11 cellular contexts compared by ENCODE assay signal in genomic region chr10:100637785-100638184, GRCh38.
DNase-seq lines count a peak whose midpoint lies in the region; ATAC-seq, FAIRE-seq and TF ChIP-seq lines count a peak whose summit lies in the region.
"Had no signal": no experiment of that assay in that cellular context is flagged by ENCODE, and none has a peak within 500 bp of the region (broad histone marks: within the 10 kb centered on the region; RNA-seq: fewer than 3 reads in every experiment).

No MANE protein-coding gene starts in this region.

- H3K27me3 ChIP-seq in BLaER1, result no peaks in the 10 kb centered on the region
- no peaks in the 10 kb centered on the region for H3K27me3 ChIP-seq in SU-DHL-6 (ENCODE audit: low read length)

- no peaks in the 10 kb centered on the region for H3K79me2 ChIP-seq in SU-DHL-6 (ENCODE audit: insufficient read depth, low read length)

- no peak for FAIRE-seq in kidney (lab: Jason Lieb, UNC)

- H3K4me2 ChIP-seq in BLaER1 (peak overlapping the region; percentile 54), SU-DHL-6 (ENCODE audit: low read depth, low read length, poor library complexity, severe bottlenecking) (no peak overlapping the region)

- H3K9me2 ChIP-seq in SU-DHL-6 (replicated peaks; ENCODE audit: insufficient read depth, low read length), result no peaks in the 10 kb centered on the region

- TF ChIP-seq CTCF in SU-DHL-6 (IDR thresholded peaks at IDR 0.05; ENCODE audit: insufficient read depth, low read length, poor library complexity, severe bottlenecking) (peak; percentile 24), kidney (IDR thresholded peaks at IDR 0.05; ENCODE audit: borderline replicate concordance, extremely low read depth, insufficient read depth) (peak; percentile 9)

- peak; percentile 34 for DNase-seq in H4 (ENCODE audit: low spot score)
- DNase-seq in kidney, result no peak
- no peak for DNase-seq in T-helper 9 cell
- DNase-seq: activated T-cell treated with anti-CD3 and anti-CD28 coated beads, Interleukin-2, amount 50 U/mL, for 4 hours; NCI-H146; stimulated activated CD4-positive, alpha-beta T cell treated with anti-CD3 and anti-CD28 coated beads, Interleukin-4, amount 100 ng/mL, for 24 hours had no signal

- H3F3A ChIP-seq in SU-DHL-6 (ENCODE audit: insufficient read depth), result no peaks in the 10 kb centered on the region

- intact Hi-C loops in kidney (cut with DNase I), result no loop called here

- H3K9me3 ChIP-seq in BLaER1 (no peaks in the 10 kb centered on the region), SU-DHL-6 (ENCODE audit: insufficient read depth, low read length) (no peaks in the 10 kb centered on the region), kidney (ENCODE audit: control insufficient read depth in 1 of 2, low read length in 2 of 2) (no peaks in the 10 kb centered on the region)

- ATAC-seq in GM19395 (IDR thresholded peaks at IDR 0.05; ENCODE audit: unreplicated experiment), result no peak
- ATAC-seq in HG02852 (IDR thresholded peaks at IDR 0.05; ENCODE audit: unreplicated experiment), result no peak
- no peak for ATAC-seq in GM18520 (IDR thresholded peaks at IDR 0.05; ENCODE audit: unreplicated experiment)

- H3K36me3 ChIP-seq in BLaER1 (no peaks in the 10 kb centered on the region), SU-DHL-6 (ENCODE audit: low read length) (no peaks in the 10 kb centered on the region), kidney (ENCODE audit: control insufficient read depth in 1 of 2, insufficient read depth in 2 of 2, low read length in 2 of 2) (no peaks in the 10 kb centered on the region)

- no peak overlapping the region for H3K27ac ChIP-seq in BLaER1
- no peak overlapping the region for H3K27ac ChIP-seq in SU-DHL-6 (ENCODE audit: low read depth, low read length)
- no peak overlapping the region for H3K27ac ChIP-seq in kidney (ENCODE audit: low read depth in 2 of 2, low read length in 2 of 2)

- no peak overlapping the region for H2AFZ ChIP-seq in SU-DHL-6 (ENCODE audit: low read depth, low read length, severe bottlenecking)

- H3K4me3 ChIP-seq in BLaER1, result no peak overlapping the region
- no peak overlapping the region for H3K4me3 ChIP-seq in SU-DHL-6 (ENCODE audit: insufficient read depth, low read length, poor library complexity, severe bottlenecking)
- H3K4me3 ChIP-seq in kidney (ENCODE audit: low read length in 2 of 2), result no peak overlapping the region

- H4K20me1 ChIP-seq in BLaER1, result no peaks in the 10 kb centered on the region
- no peaks in the 10 kb centered on the region for H4K20me1 ChIP-seq in SU-DHL-6 (ENCODE audit: low read depth, low read length)

- H3K9ac ChIP-seq in BLaER1, result no peak overlapping the region
- no peak overlapping the region for H3K9ac ChIP-seq in SU-DHL-6 (ENCODE audit: low read length)
- H3K9ac ChIP-seq in kidney (ENCODE audit: low read length in 2 of 2), result no peak overlapping the region

- H3K4me1 ChIP-seq in BLaER1 (peaks cover 10% of the 10 kb centered on the region), kidney (ENCODE audit: control insufficient read depth in 1 of 2, insufficient read depth in 1 of 2, low read depth in 1 of 2, low read length in 2 of 2) (peaks cover 0 to 3% of the 10 kb centered on the region in 2 donors)
